In the genomic region with DNA sequence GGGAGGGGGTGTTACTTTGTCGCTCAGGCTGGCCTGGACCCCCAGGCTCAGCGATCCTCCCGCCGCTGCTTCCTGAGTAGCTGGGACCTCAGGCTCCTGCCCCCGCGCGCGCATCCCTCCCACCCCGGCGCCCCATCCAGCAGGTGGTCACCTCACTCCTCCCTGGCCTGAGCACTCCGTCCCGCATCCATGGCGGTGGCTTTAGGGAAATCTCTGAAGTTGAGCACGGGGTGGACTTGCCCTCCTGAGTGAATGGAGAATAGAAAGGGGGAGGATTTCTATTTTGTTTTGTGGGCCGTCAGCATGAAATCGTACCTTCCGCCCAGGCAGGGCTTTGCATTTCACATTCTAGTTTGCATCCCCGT, we compare ENCODE assay signal across 7 cellular contexts. TPM values are rescaled to one million over a fixed set of nuclear protein-coding genes. Genes with fewer than 3 reads are reported as not detected.
DNase-seq lines count a peak whose midpoint lies in the region; ATAC-seq, FAIRE-seq and TF ChIP-seq lines count a peak whose summit lies in the region.

No MANE protein-coding gene starts in this region.

- H3K9me3 ChIP-seq in K562 (replicated peaks; ENCODE audit: control insufficient read depth, insufficient read depth, low read depth, low read length) (0 out of 2 replicates have a peak, but pooled peaks cover 3% of the 10 kb centered on the region), liver (ENCODE audit: control insufficient read depth in 4 of 4, low read length in 3 of 4) (peaks cover 11 to 22% (median 14%) of the 10 kb centered on the region in 4 donors), thyroid gland (no peaks in the 10 kb centered on the region)

- no peak for TF ChIP-seq POLR2A in K562 (conservative IDR thresholded peaks at IDR 0.05)
- TF ChIP-seq POLR2A in thyroid gland (IDR thresholded peaks at IDR 0.05) = no peak

- TF ChIP-seq CTCF in K562 (IDR thresholded peaks at IDR 0.05 in 2 of 3, conservative IDR thresholded peaks at IDR 0.05 in 1 of 3; ENCODE audit: insufficient read depth in 2 of 3, low read depth in 1 of 3, low read length in 3 of 3) (no peak), liver (IDR thresholded peaks at IDR 0.05; ENCODE audit: low read depth, low read length, missing input control) (no peak), thyroid gland (IDR thresholded peaks at IDR 0.05) (no peak)

- WGBS in K562 (ENCODE audit: insufficient coverage, low coverage, missing lambda C conversion rate) = 78% methylated on average over 17 of the region's 18 CpGs
- 6% methylated on average over 18 of the region's 18 CpGs for WGBS in liver
- 0 to 1% methylated on average over 16 to 17 of the region's 18 CpGs for WGBS in thyroid gland, 2 donors

- peak overlapping the region; percentile 55; the same call in 1 of the 2 replicates for H3K4me2 ChIP-seq in K562 (ENCODE audit: insufficient read depth, low read length)

- H3K27ac ChIP-seq in K562 (ENCODE audit: extremely low read depth, low read depth, low read length) (no peak overlapping the region; the same call in 2 of the 3 replicates), liver (ENCODE audit: low read depth in 1 of 2, low read length in 2 of 2) (no peak overlapping the region), thyroid gland (no peak overlapping the region)

- no peaks in the 10 kb centered on the region for H4K20me1 ChIP-seq in K562 (replicated peaks; ENCODE audit: control insufficient read depth, insufficient read depth, low read length)

- in situ Hi-C loops in K562 (cut with MboI) = no loop called here

- POLR2A ChIA-PET in K562 (lab: Yijun Ruan, JAX) = no interaction called here

- CTCF ChIA-PET in K562 (lab: Yijun Ruan, JAX; ENCODE audit: low intra/inter-chr PET ratio) = no interaction called here

- peak; percentile 16 for ATAC-seq in GM18909 (IDR thresholded peaks at IDR 0.05; ENCODE audit: poor library complexity, unreplicated experiment)
- ATAC-seq in HG03460 (IDR thresholded peaks at IDR 0.05; ENCODE audit: unreplicated experiment) = peak; percentile 21
- no peak for ATAC-seq in K562
- ATAC-seq in HG03521 (IDR thresholded peaks at IDR 0.05; ENCODE audit: unreplicated experiment) = no peak
- no peak for ATAC-seq in esophagus mucosa

- no peaks in the 10 kb centered on the region for H3K9me1 ChIP-seq in K562 (ENCODE audit: control insufficient read depth, insufficient read depth, low read length)

- peak overlapping the region; percentile 82; the same call in 1 of the 2 replicates for H2AFZ ChIP-seq in K562 (ENCODE audit: low read depth, low read length)

- H3K4me3 ChIP-seq in K562 (peak overlapping the region; percentile 75), liver (ENCODE audit: low read depth in 1 of 3, low read length in 3 of 3) (peak overlapping the region; percentile 39 to 63 (median 57)), thyroid gland (replicated peaks in 1 of 3) (peak overlapping the region in 2 of 3 donors; percentile 30 to 64)

- FAIRE-seq in K562 (lab: Jason Lieb, UNC) = no peak

- H3K4me1 ChIP-seq in K562 (replicated peaks in 1 of 2; ENCODE audit: control insufficient read depth in 2 of 2, insufficient read depth in 2 of 2, low read length in 2 of 2) (peaks cover 2 to 4% of the 10 kb centered on the region in 2 experiments; a peak in 3 of 5 replicates), liver (ENCODE audit: control insufficient read depth in 4 of 4, insufficient read depth in 4 of 4, low read length in 3 of 4) (no peaks in the 10 kb centered on the region), thyroid gland (peaks cover 7 to 13% of the 10 kb centered on the region in 2 donors)

- intact Hi-C loops in K562 (cut with micrococcal nuclease) (no loop called here), thyroid gland (cut with DNase I) (no loop called here)

- TF ChIP-seq RAD21 in K562 (CRISPR knock-in tag; conservative IDR thresholded peaks at IDR 0.05 in 1 of 2, IDR thresholded peaks at IDR 0.05 in 1 of 2) = no peak
- no peak for TF ChIP-seq RAD21 in liver (IDR thresholded peaks at IDR 0.05)

- peaks cover 9% of the 10 kb centered on the region for H3K79me2 ChIP-seq in K562 (ENCODE audit: control insufficient read depth, insufficient read depth, low read length)

- H3K9ac ChIP-seq in K562 (ENCODE audit: insufficient read depth in 1 of 2, low read depth in 2 of 2, low read length in 2 of 2) = no peak overlapping the region
- no peak overlapping the region for H3K9ac ChIP-seq in liver (ENCODE audit: low read depth in 1 of 2, low read length in 2 of 2)

- peaks cover 4% of the 10 kb centered on the region; the same call in 2 of the 3 replicates for H3K36me3 ChIP-seq in K562 (ENCODE audit: control insufficient read depth, insufficient read depth, low read length)
- H3K36me3 ChIP-seq in liver (ENCODE audit: control insufficient read depth in 4 of 4, insufficient read depth in 3 of 4, low read depth in 1 of 4, low read length in 3 of 4) = no peaks in the 10 kb centered on the region
- H3K36me3 ChIP-seq in thyroid gland = no peaks in the 10 kb centered on the region

- DNase-seq in K562 (ENCODE audit: extremely low read depth in 1 of 4, low spot score in 3 of 4) (peak in 3 of 4 experiments; percentile 5 to 19 (median 13)), thyroid gland (no peak)

- no TSS peak for BruUV-seq in K562 (replicated peaks; lab: Mats Ljungman, UMichigan)

- H3K27me3 ChIP-seq in K562 (ENCODE audit: control insufficient read depth in 2 of 2, insufficient read depth in 2 of 2, low read length in 2 of 2) (no peaks in the 10 kb centered on the region), liver (ENCODE audit: control insufficient read depth in 4 of 4, insufficient read depth in 4 of 4, low read length in 3 of 4) (no peaks in the 10 kb centered on the region), thyroid gland (no peaks in the 10 kb centered on the region)

- TF ChIP-seq EP300 in K562 (IDR thresholded peaks at IDR 0.05; ENCODE audit: low read length) = no peak

TF ChIP-seq in K562, 482 proteins besides CTCF, POLR2A, EP300 and RAD21 (continues in another document):
- no peak for TF ChIP-seq ZNF175 (CRISPR knock-in tag; IDR thresholded peaks at IDR 0.05; ENCODE audit: low read depth)
- TF ChIP-seq SIRT6 (IDR thresholded peaks at IDR 0.05; ENCODE audit: low read depth, low read length) = no peak
- no peak for TF ChIP-seq ZNF140 (CRISPR knock-in tag; IDR thresholded peaks at IDR 0.05)
- TF ChIP-seq ZNF197 (CRISPR knock-in tag; IDR thresholded peaks at IDR 0.05; ENCODE audit: low read depth) = 0 out of 2 replicates have a peak, but pooled peaks have one; percentile 9
- TF ChIP-seq ZC3H8 (IDR thresholded peaks at IDR 0.05) = no peak
- no peak for TF ChIP-seq CAMTA2 (CRISPR knock-in tag; conservative IDR thresholded peaks at IDR 0.05)

TF ChIP-seq in liver, 16 proteins besides CTCF, POLR2A, EP300 and RAD21 (continues in another document):
- no peak for TF ChIP-seq HNF4G (IDR thresholded peaks at IDR 0.05)
- no peak for TF ChIP-seq TAF1 (conservative IDR thresholded peaks at IDR 0.05)
- no peak for TF ChIP-seq SP1 (IDR thresholded peaks at IDR 0.05)
- no peak for TF ChIP-seq GABPA (IDR thresholded peaks at IDR 0.05 in 1 of 2, conservative IDR thresholded peaks at IDR 0.05 in 1 of 2)
- no peak for TF ChIP-seq JUND (IDR thresholded peaks at IDR 0.05)

RNA-seq across cellular contexts. Expression of gene ZNF813, which starts 0.4 kb away (rescaled TPM):
- 5.1 and 19.1 TPM in 2 replicates for total RNA-seq in K562 (2011; cell fraction: chromatin; rRNA removed; ENCODE audit: low replicate concordance)
- total RNA-seq in K562 (2011; cell fraction: nucleolus; rRNA removed) = 3.2 and 4.2 TPM in 2 replicates
- 4.9 and 5.8 TPM in 2 replicates for total RNA-seq in K562 (2011; cell fraction: nucleoplasm; rRNA removed)
- total RNA-seq in K562 (2014; rRNA removed) = 3.7 and 5.3 TPM in 2 replicates
- total RNA-seq in K562 (2014; rRNA removed; fragmentation: Illumina TruSeq; extraction: Trizol) = 8.0 and 10.8 TPM in 2 replicates
- 7.0 and 7.6 TPM in 2 replicates for total RNA-seq in K562 (2015; rRNA removed; fragmentation: Illumina TruSeq; extraction: Trizol)
- total RNA-seq in K562 (2021) = 4.8 and 5.6 TPM in 2 replicates
- 3.3 and 5.5 TPM in 2 replicates for polyA plus RNA-seq in K562 (2011; rRNA removed)
- 0.97 and 1.7 TPM in 2 replicates for polyA plus RNA-seq in K562 (2011; cell fraction: cytosol; rRNA removed)
- 1.9 and 2.1 TPM in 2 replicates for polyA plus RNA-seq in K562 (2011; cell fraction: nucleus; rRNA removed)
- 2.9 and 3.3 TPM in 2 replicates for polyA plus RNA-seq in K562 (2012)
- 4.6 and 5.0 TPM in 2 replicates for polyA plus RNA-seq in K562 (2014; fragmentation: Illumina TruSeq; extraction: Trizol)
- polyA plus RNA-seq in K562 (2014; fragmentation: Nextera tagmentation; extraction: Ambion mirVana) = 1 to 10 TPM; 1.3 to 2.7 TPM
- polyA plus RNA-seq in K562 (2014; rRNA removed) = 2.0 and 2.6 TPM in 2 replicates
- polyA minus RNA-seq in K562 (2011; rRNA and poly(A)+ RNA removed) = 18.0 and 19.1 TPM in 2 replicates
- polyA minus RNA-seq in K562 (2011; cell fraction: cytosol; rRNA and poly(A)+ RNA removed) = 5.2 and 7.7 TPM in 2 replicates
- 3.2 and 6.2 TPM in 2 replicates for polyA minus RNA-seq in K562 (2011; cell fraction: nucleus; rRNA and poly(A)+ RNA removed)
- 1 to 10 TPM; 1.9 to 4.1 TPM for total RNA-seq in liver
- under 1 TPM; 0.35 to 0.57 TPM for polyA plus RNA-seq in liver
- total RNA-seq in thyroid gland = 1 to 10 TPM; 4.3 to 7.5 (median 5.4) TPM
- total RNA-seq in esophagus mucosa = 1.9 TPM

RNA-seq across cellular contexts. Expression of gene ZNF761, which starts 35.3 kb away (rescaled TPM):
- 14.6 and 49.9 TPM in 2 replicates for total RNA-seq in K562 (2011; cell fraction: chromatin; rRNA removed; ENCODE audit: low replicate concordance)
- 12.7 and 17.0 TPM in 2 replicates for total RNA-seq in K562 (2011; cell fraction: nucleolus; rRNA removed)
- 23.3 and 24.8 TPM in 2 replicates for total RNA-seq in K562 (2011; cell fraction: nucleoplasm; rRNA removed)
- total RNA-seq in K562 (2014; rRNA removed) = 10.3 and 11.1 TPM in 2 replicates
- 19.6 and 19.7 TPM in 2 replicates for total RNA-seq in K562 (2014; rRNA removed; fragmentation: Illumina TruSeq; extraction: Trizol)
- 15.1 and 18.1 TPM in 2 replicates for total RNA-seq in K562 (2015; rRNA removed; fragmentation: Illumina TruSeq; extraction: Trizol)
- total RNA-seq in K562 (2021) = 11.3 and 11.8 TPM in 2 replicates
- 17.9 and 25.2 TPM in 2 replicates for polyA plus RNA-seq in K562 (2011; rRNA removed)
- 8.1 and 11.7 TPM in 2 replicates for polyA plus RNA-seq in K562 (2011; cell fraction: cytosol; rRNA removed)
- 14.3 and 15.7 TPM in 2 replicates for polyA plus RNA-seq in K562 (2011; cell fraction: nucleus; rRNA removed)
- 9.6 and 11.1 TPM in 2 replicates for polyA plus RNA-seq in K562 (2012)
- 16.3 and 17.0 TPM in 2 replicates for polyA plus RNA-seq in K562 (2014; fragmentation: Illumina TruSeq; extraction: Trizol)
- 10 to 100 TPM; 13.0 to 30.2 TPM for polyA plus RNA-seq in K562 (2014; fragmentation: Nextera tagmentation; extraction: Ambion mirVana)
- polyA plus RNA-seq in K562 (2014; rRNA removed) = 10.3 and 10.5 TPM in 2 replicates
- 29.5 and 29.7 TPM in 2 replicates for polyA minus RNA-seq in K562 (2011; rRNA and poly(A)+ RNA removed)
- polyA minus RNA-seq in K562 (2011; cell fraction: cytosol; rRNA and poly(A)+ RNA removed) = 9.3 and 9.4 TPM in 2 replicates
- polyA minus RNA-seq in K562 (2011; cell fraction: nucleus; rRNA and poly(A)+ RNA removed) = 7.4 and 9.2 TPM in 2 replicates
- total RNA-seq in liver = 1 to 10 TPM; 6.2 to 6.3 TPM
- 1 to 10 TPM; 2.7 to 4.0 TPM for polyA plus RNA-seq in liver
- total RNA-seq in thyroid gland = 10 to 100 TPM; 11.8 to 15.2 (median 12.6) TPM
- total RNA-seq in esophagus mucosa = 4.5 TPM

Comparison
In these comparisons a context has a peak if more than half of its experiments do, and no peak if none do; other contexts are left out.
1. ATAC-seq: peak in GM18909 (single experiment) and HG03460 (single experiment); none in K562 (single experiment), HG03521 (single experiment) and esophagus mucosa (single experiment).
2. DNase-seq: peak in K562 (3 of 4); none in thyroid gland (0 of 2).
3. Peak in every context shown above with its lines, with median percentiles within 50 percentile points of each other: H3K4me3 ChIP-seq.